ENCODE assay signal across 8 cellular contexts in the genomic region with DNA sequence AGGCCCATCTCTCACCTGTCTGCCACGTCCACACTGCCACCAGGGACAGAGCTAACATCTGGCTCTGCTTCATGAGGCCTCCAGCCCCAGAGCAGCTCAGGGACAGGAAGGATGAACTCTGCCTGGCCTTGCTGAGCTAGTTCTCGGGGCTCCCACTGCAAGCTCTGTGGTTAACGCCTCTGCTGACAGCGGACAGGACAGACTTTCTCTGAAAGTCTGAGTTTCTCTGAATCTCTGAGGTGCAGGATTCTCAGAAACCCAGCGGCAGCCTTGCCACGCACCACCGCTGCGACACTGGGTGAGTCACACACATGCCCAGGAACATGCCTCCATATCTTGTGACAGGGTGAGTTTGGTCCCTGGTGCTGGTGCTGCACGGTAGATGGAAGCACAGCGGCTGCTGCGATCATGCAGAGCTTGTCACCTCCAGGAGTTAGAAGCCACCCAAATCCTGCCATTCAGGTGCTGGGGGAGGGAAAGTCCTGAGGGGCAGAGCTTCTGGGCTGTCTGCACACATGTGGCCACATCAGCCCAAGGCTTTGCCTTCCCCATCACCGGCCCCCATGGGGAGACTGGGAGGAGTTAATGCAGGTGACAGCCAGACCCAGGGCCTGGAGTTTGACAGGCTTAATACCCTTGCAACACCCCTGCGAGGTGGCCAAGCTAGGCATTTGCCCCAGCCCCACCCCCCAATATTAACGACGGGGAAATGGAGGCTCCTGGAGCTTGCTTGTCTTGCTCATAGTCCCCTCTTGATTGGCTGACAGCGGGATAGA.
DNase-seq lines count a peak whose midpoint lies in the region; ATAC-seq lines count a peak whose summit lies in the region.

No MANE protein-coding gene starts in this region.

- H3K9me3 Mint-ChIP-seq in activated naive CD8-positive, alpha-beta T cell treated with anti-CD3 and anti-CD28 coated beads, Interleukin-2, amount 50 U/mL, for 24 hours, result peaks cover 8% of the 10 kb centered on the region

- ATAC-seq in GM18511 (IDR thresholded peaks at IDR 0.05; ENCODE audit: unreplicated experiment) (peak; percentile 96), HG02885 (IDR thresholded peaks at IDR 0.05; ENCODE audit: poor library complexity, unreplicated experiment) (peak; percentile 94)
- peak; percentile 96 for ATAC-seq in activated naive CD8-positive, alpha-beta T cell treated with anti-CD3 and anti-CD28 coated beads, Interleukin-2, amount 50 U/mL, for 24 hours

- peaks cover 35% of the 10 kb centered on the region for H3K4me1 Mint-ChIP-seq in activated naive CD8-positive, alpha-beta T cell treated with anti-CD3 and anti-CD28 coated beads, Interleukin-2, amount 50 U/mL, for 24 hours

- DNase-seq in T-helper 9 cell, result peak; percentile 52
- peak; percentile 77 for DNase-seq in activated naive CD8-positive, alpha-beta T cell treated with anti-CD3 and anti-CD28 coated beads, Interleukin-2, amount 50 U/mL, for 24 hours
- peak; percentile 73 for DNase-seq in stimulated activated CD8-positive, alpha-beta memory T cell treated with anti-CD3 and anti-CD28 coated beads, Interleukin-12 subunit alpha, Interleukin-12 subunit beta, amount 100 ng/mL, for 4 hours (ENCODE audit: low read depth)
- no peak for DNase-seq in occipital lobe (lab: John Stamatoyannopoulos, UW)
- no peak for DNase-seq in NCI-H1417 (lab: John Stamatoyannopoulos, UW)
- no peak for DNase-seq in D341Med (ENCODE audit: low spot score)

- H3K27ac Mint-ChIP-seq in activated naive CD8-positive, alpha-beta T cell treated with anti-CD3 and anti-CD28 coated beads, Interleukin-2, amount 50 U/mL, for 24 hours, result peak overlapping the region; percentile 82

- peak overlapping the region; percentile 43 for H3K4me3 Mint-ChIP-seq in activated naive CD8-positive, alpha-beta T cell treated with anti-CD3 and anti-CD28 coated beads, Interleukin-2, amount 50 U/mL, for 24 hours

- no peaks in the 10 kb centered on the region for H3K27me3 Mint-ChIP-seq in activated naive CD8-positive, alpha-beta T cell treated with anti-CD3 and anti-CD28 coated beads, Interleukin-2, amount 50 U/mL, for 24 hours

- H3K36me3 Mint-ChIP-seq in activated naive CD8-positive, alpha-beta T cell treated with anti-CD3 and anti-CD28 coated beads, Interleukin-2, amount 50 U/mL, for 24 hours (ENCODE audit: low read depth), result peaks cover 38% of the 10 kb centered on the region

Comparison
In these comparisons a context has a peak if more than half of its experiments do, and no peak if none do; other contexts are left out.
1. DNase-seq: peak in T-helper 9 cell (single experiment), activated naive CD8-positive, alpha-beta T cell treated with anti-CD3 and anti-CD28 coated beads, Interleukin-2, amount 50 U/mL, for 24 hours (single experiment) and stimulated activated CD8-positive, alpha-beta memory T cell treated with anti-CD3 and anti-CD28 coated beads, Interleukin-12 subunit alpha, Interleukin-12 subunit beta, amount 100 ng/mL, for 4 hours (single experiment); none in occipital lobe (single experiment), NCI-H1417 (0 of 3) and D341Med (single experiment).
2. Peak in every context shown above with its lines, with median percentiles within 50 percentile points of each other: ATAC-seq.